In genomic region chr19:46710687-46711086, GRCh38 we compare ENCODE assay signal across 14 cellular contexts. TPM values are rescaled to one million over a fixed set of nuclear protein-coding genes. Genes with fewer than 3 reads are reported as not detected.
DNase-seq lines count a peak whose midpoint lies in the region; ATAC-seq and TF ChIP-seq lines count a peak whose summit lies in the region.
"Had no signal": no experiment of that assay in that cellular context is flagged by ENCODE, and none has a peak within 500 bp of the region (broad histone marks: within the 10 kb centered on the region; RNA-seq: fewer than 3 reads in every experiment).

No MANE protein-coding gene starts in this region.

- no peak overlapping the region for H2AFZ ChIP-seq in osteoblast (ENCODE audit: low read length)
- H2AFZ ChIP-seq: PC-9 had no signal

- H3K27me3 Mint-ChIP-seq in activated naive CD8-positive, alpha-beta T cell treated with anti-CD3 and anti-CD28 coated beads, Interleukin-2, amount 10 ng/mL, durations not matched to agents 7 days and 5 days = no peaks in the 10 kb centered on the region
- no peaks in the 10 kb centered on the region for H3K27me3 Mint-ChIP-seq in activated naive CD8-positive, alpha-beta T cell treated with anti-CD3 and anti-CD28 coated beads for 36 hours
- H3K27me3 Mint-ChIP-seq: CD4-positive, alpha-beta memory T cell had no signal

- peaks cover 10% of the 10 kb centered on the region for H3K4me1 ChIP-seq in osteoblast (ENCODE audit: insufficient read depth, low read length)

- H3K36me3 ChIP-seq in osteoblast (ENCODE audit: insufficient read depth, low read length) = peaks cover 20% of the 10 kb centered on the region

- peaks cover 2% of the 10 kb centered on the region for H4K20me1 ChIP-seq in osteoblast (ENCODE audit: insufficient read depth, low read length)

- TF ChIP-seq POLR2A in NB4 (IDR thresholded peaks at IDR 0.05; ENCODE audit: extremely low read depth, insufficient read length) = no peak

- no peak overlapping the region for H3K4me3 Mint-ChIP-seq in activated naive CD8-positive, alpha-beta T cell treated with anti-CD3 and anti-CD28 coated beads, Interleukin-2, amount 10 ng/mL, durations not matched to agents 7 days and 5 days
- no peak overlapping the region for H3K4me3 Mint-ChIP-seq in activated naive CD8-positive, alpha-beta T cell treated with anti-CD3 and anti-CD28 coated beads for 36 hours
- H3K4me3 Mint-ChIP-seq: CD4-positive, alpha-beta memory T cell had no signal

- H3K27ac Mint-ChIP-seq in activated naive CD8-positive, alpha-beta T cell treated with anti-CD3 and anti-CD28 coated beads, Interleukin-2, amount 10 ng/mL, durations not matched to agents 7 days and 5 days = peak overlapping the region; percentile 52
- no peak overlapping the region for H3K27ac Mint-ChIP-seq in activated naive CD8-positive, alpha-beta T cell treated with anti-CD3 and anti-CD28 coated beads for 36 hours

- no peak for DNase-seq in activated naive CD8-positive, alpha-beta T cell treated with anti-CD3 and anti-CD28 coated beads, Interleukin-2, amount 10 ng/mL, durations not matched to agents 7 days and 5 days
- no peak for DNase-seq in activated naive CD8-positive, alpha-beta T cell treated with anti-CD3 and anti-CD28 coated beads for 36 hours
- peak; percentile 43 for DNase-seq in NB4 (ENCODE audit: low read depth)
- DNase-seq in iPS-NIHi7 (ENCODE audit: extremely low spot score) = peak; percentile 80
- DNase-seq in osteoblast (ENCODE audit: insufficient read length, low spot score, missing footprints) = peak; percentile 65
- DNase-seq in AG08396 (ENCODE audit: low spot score) = no peak
- DNase-seq in foreskin melanocyte = no peak
- DNase-seq: CD4-positive, alpha-beta memory T cell; NCI-H1436; NCI-H2171; NCI-H774 had no signal

- no peak for ATAC-seq in activated naive CD8-positive, alpha-beta T cell treated with anti-CD3 and anti-CD28 coated beads, Interleukin-2, amount 10 ng/mL, durations not matched to agents 7 days and 5 days (ENCODE audit: low read depth)
- no peak for ATAC-seq in HG03196 (IDR thresholded peaks at IDR 0.05; ENCODE audit: unreplicated experiment)

- H3K4me2 ChIP-seq in osteoblast (ENCODE audit: insufficient read depth, low read length) = no peak overlapping the region
- H3K4me2 ChIP-seq: PC-9 had no signal

- TF ChIP-seq CTCF in NB4 (IDR thresholded peaks at IDR 0.05; ENCODE audit: low read depth, low read length) (no peak), osteoblast (IDR thresholded peaks at IDR 0.05; ENCODE audit: extremely low read depth, low read depth, low read length) (no peak)

- no peaks in the 10 kb centered on the region for H3K27me3 ChIP-seq in osteoblast (ENCODE audit: insufficient read depth, low read length)

- no peaks in the 10 kb centered on the region for H3K9me3 Mint-ChIP-seq in activated naive CD8-positive, alpha-beta T cell treated with anti-CD3 and anti-CD28 coated beads, Interleukin-2, amount 10 ng/mL, durations not matched to agents 7 days and 5 days
- H3K9me3 Mint-ChIP-seq in activated naive CD8-positive, alpha-beta T cell treated with anti-CD3 and anti-CD28 coated beads for 36 hours = no peaks in the 10 kb centered on the region
- H3K9me3 Mint-ChIP-seq: CD4-positive, alpha-beta memory T cell had no signal

- peaks cover 25% of the 10 kb centered on the region for H3K4me1 Mint-ChIP-seq in activated naive CD8-positive, alpha-beta T cell treated with anti-CD3 and anti-CD28 coated beads, Interleukin-2, amount 10 ng/mL, durations not matched to agents 7 days and 5 days
- peaks cover 17% of the 10 kb centered on the region for H3K4me1 Mint-ChIP-seq in activated naive CD8-positive, alpha-beta T cell treated with anti-CD3 and anti-CD28 coated beads for 36 hours

- H3K36me3 Mint-ChIP-seq in activated naive CD8-positive, alpha-beta T cell treated with anti-CD3 and anti-CD28 coated beads, Interleukin-2, amount 10 ng/mL, durations not matched to agents 7 days and 5 days = peaks cover 32% of the 10 kb centered on the region
- peaks cover 25% of the 10 kb centered on the region for H3K36me3 Mint-ChIP-seq in activated naive CD8-positive, alpha-beta T cell treated with anti-CD3 and anti-CD28 coated beads for 36 hours

- H3K27ac ChIP-seq in osteoblast (ENCODE audit: low read depth, low read length) = no peak overlapping the region
- H3K27ac ChIP-seq: PC-9 had no signal

- H3K4me3 ChIP-seq in NB4 (ENCODE audit: low read depth, low read length) = no peak overlapping the region
- no peak overlapping the region for H3K4me3 ChIP-seq in osteoblast (ENCODE audit: insufficient read depth, low read length)
- H3K4me3 ChIP-seq: PC-9 had no signal

- H3K79me2 ChIP-seq in osteoblast (ENCODE audit: insufficient read depth, low read length) = peaks cover 12% of the 10 kb centered on the region

- no peaks in the 10 kb centered on the region for H3K9me3 ChIP-seq in osteoblast (ENCODE audit: low read depth, low read length)

- POLR2A ChIA-PET in activated naive CD8-positive, alpha-beta T cell treated with anti-CD3 and anti-CD28 coated beads, Interleukin-2, amount 10 ng/mL, durations not matched to agents 7 days and 5 days (lab: Charles Lee) = interaction anchor here (0.7 to 2.5 kb wide), 4 partner anchors 18 to 99 kb away, joined by 3 to 8 read pairs (median 4); no protein-coding TSS in a partner anchor

RNA-seq across cellular contexts. Expression of gene PRKD2, which starts 6.2 kb away (rescaled TPM):
- 100 to 1,000 TPM; 166 to 173 TPM for total RNA-seq in activated naive CD8-positive, alpha-beta T cell treated with anti-CD3 and anti-CD28 coated beads, Interleukin-2, amount 10 ng/mL, durations not matched to agents 7 days and 5 days
- 10 to 100 TPM; 68.6 to 76.2 TPM for total RNA-seq in activated naive CD8-positive, alpha-beta T cell treated with anti-CD3 and anti-CD28 coated beads for 36 hours
- total RNA-seq in osteoblast = 9.0 and 9.4 TPM in 2 replicates

RNA-seq across cellular contexts. Expression of gene FKRP, which starts 35.2 kb away (rescaled TPM):
- 10 to 100 TPM; 17.8 to 18.1 TPM for total RNA-seq in activated naive CD8-positive, alpha-beta T cell treated with anti-CD3 and anti-CD28 coated beads, Interleukin-2, amount 10 ng/mL, durations not matched to agents 7 days and 5 days
- total RNA-seq in activated naive CD8-positive, alpha-beta T cell treated with anti-CD3 and anti-CD28 coated beads for 36 hours = 10 to 100 TPM; 17.3 to 18.8 TPM
- total RNA-seq in osteoblast = 18.0 and 18.5 TPM in 2 replicates

RNA-seq across cellular contexts. Expression of gene STRN4, which starts 35.6 kb away (rescaled TPM):
- total RNA-seq in activated naive CD8-positive, alpha-beta T cell treated with anti-CD3 and anti-CD28 coated beads, Interleukin-2, amount 10 ng/mL, durations not matched to agents 7 days and 5 days = 10 to 100 TPM; 79.2 to 87.5 TPM
- total RNA-seq in activated naive CD8-positive, alpha-beta T cell treated with anti-CD3 and anti-CD28 coated beads for 36 hours = 10 to 100 TPM; 54.9 to 57.9 TPM
- 56.3 and 56.5 TPM in 2 replicates for total RNA-seq in osteoblast

RNA-seq across cellular contexts. Expression of gene DACT3, which starts 49.7 kb away (rescaled TPM):
- under 1 TPM; 0.42 to 0.48 TPM for total RNA-seq in activated naive CD8-positive, alpha-beta T cell treated with anti-CD3 and anti-CD28 coated beads, Interleukin-2, amount 10 ng/mL, durations not matched to agents 7 days and 5 days
- total RNA-seq in activated naive CD8-positive, alpha-beta T cell treated with anti-CD3 and anti-CD28 coated beads for 36 hours = 1 to 10 TPM; 3.7 to 3.9 TPM
- 1.8 and 3.5 TPM in 2 replicates for total RNA-seq in osteoblast
- total RNA-seq: CD4-positive, alpha-beta memory T cell; NCI-H460 had no signal

Comparison
In these comparisons a context has a peak if more than half of its experiments do, and no peak if none do; other contexts are left out.
1. DNase-seq: peak in NB4 (single experiment), iPS-NIHi7 (single experiment) and osteoblast (single experiment); none in activated naive CD8-positive, alpha-beta T cell treated with anti-CD3 and anti-CD28 coated beads, Interleukin-2, amount 10 ng/mL, durations not matched to agents 7 days and 5 days (single experiment), activated naive CD8-positive, alpha-beta T cell treated with anti-CD3 and anti-CD28 coated beads for 36 hours (single experiment), AG08396 (single experiment) and foreskin melanocyte (single experiment).